In genomic region chr10:71351087-71351486, GRCh38 we compare ENCODE assay signal across 1 cellular context.
A peak's percentile ranks its signal among the peaks of the same experiment; 100 is the strongest.
TF ChIP-seq lines count a peak whose summit lies in the region.

No MANE protein-coding gene starts in this region.

TF ChIP-seq in HepG2, 621 proteins besides CTCF, POLR2A, EP300 and RAD21 (continued from another document):
- no peak for TF ChIP-seq THAP9 (CRISPR knock-in tag; IDR thresholded peaks at IDR 0.05; ENCODE audit: borderline replicate concordance)
- no peak for TF ChIP-seq HOXA7 (CRISPR knock-in tag; IDR thresholded peaks at IDR 0.05)
- TF ChIP-seq ESRRA (CRISPR knock-in tag; IDR thresholded peaks at IDR 0.05; ENCODE audit: low read depth), result peak; percentile 66; the same call in 1 of the 2 replicates
- TF ChIP-seq ZGPAT (CRISPR knock-in tag; IDR thresholded peaks at IDR 0.05), result no peak
- TF ChIP-seq ZNF552 (CRISPR knock-in tag; IDR thresholded peaks at IDR 0.05; ENCODE audit: borderline replicate concordance), result no peak
- peak; percentile 19; the same call in 1 of the 2 replicates for TF ChIP-seq SALL1 (CRISPR knock-in tag; IDR thresholded peaks at IDR 0.05)
- peak; percentile 78 for TF ChIP-seq ZNF768 (CRISPR knock-in tag; IDR thresholded peaks at IDR 0.05)
- TF ChIP-seq PCBP1 (IDR thresholded peaks at IDR 0.05; ENCODE audit: borderline replicate concordance, low read depth, low read length), result no peak
- TF ChIP-seq MED8 (CRISPR knock-in tag; IDR thresholded peaks at IDR 0.05; ENCODE audit: insufficient replicate concordance), result no peak
- no peak for TF ChIP-seq CHCHD3 (CRISPR knock-in tag; IDR thresholded peaks at IDR 0.05)
- no peak for TF ChIP-seq CBFB (CRISPR knock-in tag; IDR thresholded peaks at IDR 0.05)
- TF ChIP-seq BCL6 (CRISPR knock-in tag; IDR thresholded peaks at IDR 0.05), result no peak
- TF ChIP-seq GABPB1 (CRISPR knock-in tag; IDR thresholded peaks at IDR 0.05), result no peak
- no peak for TF ChIP-seq ZNF644 (CRISPR knock-in tag; IDR thresholded peaks at IDR 0.05; ENCODE audit: low read depth)
- TF ChIP-seq E2F2 (CRISPR knock-in tag; IDR thresholded peaks at IDR 0.05; ENCODE audit: borderline replicate concordance), result no peak
- no peak for TF ChIP-seq TEF (CRISPR knock-in tag; IDR thresholded peaks at IDR 0.05)
- TF ChIP-seq ZBTB33 (CRISPR knock-in tag; IDR thresholded peaks at IDR 0.05), result peak; percentile 73
- TF ChIP-seq ARID2 (CRISPR knock-in tag; IDR thresholded peaks at IDR 0.05; ENCODE audit: borderline replicate concordance), result no peak
- TF ChIP-seq ZNF724P (CRISPR knock-in tag; IDR thresholded peaks at IDR 0.05; ENCODE audit: borderline replicate concordance), result no peak
- TF ChIP-seq ZNF747 (CRISPR knock-in tag; IDR thresholded peaks at IDR 0.05; ENCODE audit: borderline replicate concordance), result no peak
- no peak for TF ChIP-seq GMEB1 (CRISPR knock-in tag; IDR thresholded peaks at IDR 0.05; ENCODE audit: borderline replicate concordance)
